Comparison of ENCODE assay signal across 1 cellular context in genomic region chr6:149777624-149778023, GRCh38.
TF ChIP-seq lines count a peak whose summit lies in the region.

No MANE protein-coding gene starts in this region.

TF ChIP-seq in HEK293, 187 proteins besides CTCF, POLR2A, EP300 and RAD21 (continued from another document):
- TF ChIP-seq ZBTB11 (tag by site-specific recombination; conservative IDR thresholded peaks at IDR 0.05; ENCODE audit: low read depth) (no peak), ZNF530 (tag by site-specific recombination; IDR thresholded peaks at IDR 0.05; ENCODE audit: low read depth) (no peak), PRDM1 (tag by site-specific recombination; IDR thresholded peaks at IDR 0.05) (peak; percentile 95), ZNF704 (tag by site-specific recombination; IDR thresholded peaks at IDR 0.05) (no peak)
